Comparison of ENCODE assay signal across 21 cellular contexts in the genomic region with DNA sequence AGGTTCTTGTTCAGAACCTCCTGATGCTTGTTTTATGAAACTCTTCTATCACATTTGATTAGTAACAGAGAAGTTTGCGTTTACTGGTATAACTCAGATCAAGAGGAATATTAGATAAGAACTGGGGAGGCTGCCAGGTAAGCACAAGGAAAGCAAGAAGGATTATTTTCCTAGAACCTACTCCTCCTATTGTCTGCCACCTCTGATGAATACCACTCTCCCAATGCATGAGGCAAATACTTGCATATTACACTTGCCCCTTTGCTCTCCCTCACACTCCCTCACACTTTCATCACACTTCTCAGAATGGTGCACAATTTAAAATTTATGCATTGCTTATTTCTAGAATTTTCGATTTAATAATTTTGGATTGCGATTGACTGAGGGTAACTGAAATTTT.
"Had no signal": no experiment of that assay in that cellular context is flagged by ENCODE, and none has a peak within 500 bp of the region (broad histone marks: within the 10 kb centered on the region; RNA-seq: fewer than 3 reads in every experiment).

No MANE protein-coding gene starts in this region.

- H3K9me3 ChIP-seq: MG63, SK-N-SH had no signal

- H3K36me3 ChIP-seq: MG63 had no signal

- FAIRE-seq: HepG2, RCC 7860 had no signal

- H3K4me2 ChIP-seq: SK-N-SH had no signal

- H3K4me3 ChIP-seq: MG63 had no signal

- H3K27me3 ChIP-seq: MG63 had no signal

- DNase-seq: Karpas-422, KG1, NCI-H1092, NCI-H1105 treated with DMSO at 0.1 percent for 48 hours, NCI-H1417 treated with DMSO at 0.1 percent for 48 hours, NCI-H146, NCI-H1694 treated with DMSO at 0.1 percent for 48 hours, NCI-H1930, NCI-H2081, NCI-H2107, NCI-H2227 treated with DMSO at 0.1 percent for 48 hours, NCI-H524, NCI-H526 treated with DMSO at 0.1 percent for 48 hours, NCI-H748 treated with DMSO at 0.1 percent for 48 hours, Right ventricle myocardium superior, RPMI8226, SK-N-SH, SW 1271 had no signal

- ATAC-seq: HepG2 had no signal

- H3K9ac ChIP-seq: SK-N-SH had no signal
